In the genomic region with DNA sequence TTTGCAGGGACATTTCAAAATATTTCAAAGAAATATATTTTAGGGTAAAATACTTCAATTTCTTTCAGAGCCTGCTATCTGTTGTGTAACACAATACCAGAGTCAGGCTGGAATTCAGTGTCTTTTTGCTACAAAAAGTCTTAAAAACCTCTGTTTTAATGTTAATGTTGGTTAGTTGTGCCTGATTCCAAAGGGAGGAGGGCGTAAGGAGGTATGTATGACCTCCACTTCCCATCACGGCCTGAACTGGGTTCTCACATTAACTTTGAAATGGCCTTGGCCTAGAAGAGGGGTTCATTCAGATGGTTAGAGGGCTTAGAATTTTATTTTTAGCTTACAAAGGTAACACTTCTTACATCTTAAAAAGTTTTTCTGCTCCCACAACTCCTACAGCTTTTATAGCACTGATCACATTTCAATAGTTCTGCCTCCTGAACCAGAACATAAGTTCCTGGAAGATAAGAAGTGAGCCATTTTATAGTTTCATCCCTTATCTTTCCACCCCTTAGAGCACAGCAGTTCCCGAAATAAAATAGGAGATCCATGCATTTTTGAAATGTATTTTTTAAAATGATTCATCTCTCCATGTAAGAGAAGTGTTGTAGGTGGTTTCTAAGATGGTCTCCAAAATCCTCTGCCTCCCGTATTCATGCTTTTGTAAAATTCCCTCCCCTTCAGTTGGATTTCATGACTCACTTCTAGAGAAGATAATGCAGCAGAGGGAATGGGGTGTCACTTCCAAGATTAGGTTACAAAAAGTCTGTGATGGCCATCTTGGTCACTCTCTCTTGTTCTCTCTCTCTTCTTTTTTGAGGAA, we compare ENCODE assay signal across 23 cellular contexts.
DNase-seq lines count a peak whose midpoint lies in the region; TF ChIP-seq lines count a peak whose summit lies in the region.
"Had no signal": no experiment of that assay in that cellular context is flagged by ENCODE, and none has a peak within 500 bp of the region (broad histone marks: within the 10 kb centered on the region; RNA-seq: fewer than 3 reads in every experiment).

No MANE protein-coding gene starts in this region.

- H2AFZ ChIP-seq in osteoblast (ENCODE audit: low read length): peak overlapping the region; percentile 79

- H3K4me1 ChIP-seq in CD8-positive, alpha-beta memory T cell (ENCODE audit: insufficient read depth, low read length): no peaks in the 10 kb centered on the region
- H3K4me1 ChIP-seq in osteoblast (ENCODE audit: insufficient read depth, low read length) (peaks cover 25% of the 10 kb centered on the region), adrenal gland (replicated peaks in 1 of 2) (no peaks in the 10 kb centered on the region)

- peaks cover 0 to 7% of the 10 kb centered on the region in 2 donors for H3K27me3 Mint-ChIP-seq in CD8-positive, alpha-beta memory T cell

- no peak for TF ChIP-seq CTCF in brain microvascular endothelial cell (IDR thresholded peaks at IDR 0.05; ENCODE audit: low read depth, low read length, missing control alignments)
- no peak for TF ChIP-seq CTCF in osteoblast (IDR thresholded peaks at IDR 0.05; ENCODE audit: extremely low read depth, low read depth, low read length)
- no peak for TF ChIP-seq CTCF in lower leg skin (IDR thresholded peaks at IDR 0.05)
- TF ChIP-seq CTCF in adrenal gland (IDR thresholded peaks at IDR 0.05): no peak

- DNase-seq in CD8-positive, alpha-beta memory T cell: no peak
- DNase-seq in LHCN-M2 (ENCODE audit: low read depth): peak; percentile 15
- no peak for DNase-seq in brain microvascular endothelial cell
- no peak for DNase-seq in osteoblast (ENCODE audit: insufficient read length, low spot score, missing footprints)
- no peak for DNase-seq in midbrain (lab: John Stamatoyannopoulos, UW)
- no peak for DNase-seq in lower leg skin (ENCODE audit: low spot score in 2 of 2)
- no peak for DNase-seq in adrenal gland
- no peak for DNase-seq in HuH-7 (ENCODE audit: low spot score)
- DNase-seq: activated CD4-positive, alpha-beta T cell treated with anti-CD3 and anti-CD28 coated beads for 48 hours; activated CD8-positive, alpha-beta memory T cell treated with anti-CD3 and anti-CD28 coated beads, Interleukin-2, amount 10 ng/mL, durations not matched to agents 7 days and 5 days; activated naive CD8-positive, alpha-beta T cell treated with anti-CD3 and anti-CD28 coated beads for 36 hours; CD4-positive, alpha-beta memory T cell; endodermal cell; GDM1; glutamatergic neuron; NCI-H1105; NCI-H510A treated with DMSO at 0.1 percent for 48 hours; occipital lobe; right cardiac atrium; stimulated activated CD4-positive, alpha-beta T cell treated with anti-CD3 and anti-CD28 coated beads, Interleukin-15, amount 100 ng/mL, for 24 hours; substantia nigra had no signal

- POLR2A ChIA-PET in CD8-positive, alpha-beta memory T cell (lab: Charles Lee): no interaction called here

- H3K4me1 Mint-ChIP-seq in CD8-positive, alpha-beta memory T cell: no peaks in the 10 kb centered on the region
- H3K4me1 Mint-ChIP-seq: activated CD8-positive, alpha-beta memory T cell treated with anti-CD3 and anti-CD28 coated beads, Interleukin-2, amount 10 ng/mL, durations not matched to agents 7 days and 5 days; activated naive CD8-positive, alpha-beta T cell treated with anti-CD3 and anti-CD28 coated beads for 36 hours; CD4-positive, alpha-beta memory T cell had no signal

- no peaks in the 10 kb centered on the region for H3K27me3 ChIP-seq in CD8-positive, alpha-beta memory T cell (ENCODE audit: insufficient read depth, low read length, poor library complexity, severe bottlenecking)
- H3K27me3 ChIP-seq in brain microvascular endothelial cell (replicated peaks) (no peaks in the 10 kb centered on the region), osteoblast (ENCODE audit: insufficient read depth, low read length) (no peaks in the 10 kb centered on the region), adrenal gland (no peaks in the 10 kb centered on the region)

- in situ Hi-C loops in brain microvascular endothelial cell (cut with HindIII; ENCODE audit: low pct_ligation_motif_present, low sequenced_read_pairs): no loop called here

- H3K4me3 ChIP-seq in CD8-positive, alpha-beta memory T cell (ENCODE audit: low read length): no peak overlapping the region
- no peak overlapping the region for H3K4me3 ChIP-seq in brain microvascular endothelial cell (ENCODE audit: low read depth, low read length)
- no peak overlapping the region for H3K4me3 ChIP-seq in osteoblast (ENCODE audit: insufficient read depth, low read length)
- no peak overlapping the region for H3K4me3 ChIP-seq in lower leg skin (ENCODE audit: low read depth, poor library complexity, severe bottlenecking)
- no peak overlapping the region for H3K4me3 ChIP-seq in adrenal gland
- H3K4me3 ChIP-seq: coronary artery had no signal

- no peaks in the 10 kb centered on the region for H3K36me3 ChIP-seq in CD8-positive, alpha-beta memory T cell (ENCODE audit: insufficient read depth, low read length)
- H3K36me3 ChIP-seq in brain microvascular endothelial cell (replicated peaks) (no peaks in the 10 kb centered on the region), osteoblast (ENCODE audit: insufficient read depth, low read length) (no peaks in the 10 kb centered on the region), adrenal gland (replicated peaks in 1 of 2) (no peaks in the 10 kb centered on the region)

- no peak overlapping the region for H3K27ac Mint-ChIP-seq in CD8-positive, alpha-beta memory T cell
- H3K27ac Mint-ChIP-seq: activated CD8-positive, alpha-beta memory T cell treated with anti-CD3 and anti-CD28 coated beads, Interleukin-2, amount 10 ng/mL, durations not matched to agents 7 days and 5 days; activated naive CD8-positive, alpha-beta T cell treated with anti-CD3 and anti-CD28 coated beads for 36 hours; CD4-positive, alpha-beta memory T cell; endodermal cell had no signal

- H3K79me2 ChIP-seq in osteoblast (ENCODE audit: insufficient read depth, low read length): no peaks in the 10 kb centered on the region

- H3K27ac ChIP-seq in CD8-positive, alpha-beta memory T cell (ENCODE audit: low read depth, low read length): peak overlapping the region; percentile 27
- H3K27ac ChIP-seq in brain microvascular endothelial cell (peak overlapping the region; percentile 63), osteoblast (ENCODE audit: low read depth, low read length) (peak overlapping the region; percentile 83), adrenal gland (no peak overlapping the region)
- H3K27ac ChIP-seq: coronary artery, RWPE1 had no signal

- no peaks in the 10 kb centered on the region for H3K9me3 ChIP-seq in CD8-positive, alpha-beta memory T cell (ENCODE audit: low read length)
- H3K9me3 ChIP-seq in osteoblast (ENCODE audit: low read depth, low read length): no peaks in the 10 kb centered on the region
- H3K9me3 ChIP-seq in adrenal gland (replicated peaks in 1 of 3): no peaks in the 10 kb centered on the region

- H3K4me3 Mint-ChIP-seq in CD8-positive, alpha-beta memory T cell: no peak overlapping the region
- H3K4me3 Mint-ChIP-seq: activated CD8-positive, alpha-beta memory T cell treated with anti-CD3 and anti-CD28 coated beads, Interleukin-2, amount 10 ng/mL, durations not matched to agents 7 days and 5 days; activated naive CD8-positive, alpha-beta T cell treated with anti-CD3 and anti-CD28 coated beads for 36 hours; CD4-positive, alpha-beta memory T cell; endodermal cell had no signal

- intact Hi-C loops in lower leg skin (cut with DNase I; ENCODE audit: low total_unique reads): no loop called here
- intact Hi-C loops in adrenal gland (cut with DNase I): no loop called here

- CTCF ChIA-PET in CD8-positive, alpha-beta memory T cell (lab: Charles Lee): no interaction called here

- WGBS in lower leg skin, 2 donors: 80 to 82% methylated on average over 4 of the region's 4 CpGs
- WGBS in adrenal gland, 4 donors: 71 to 81% (median 76%) methylated on average over 4 of the region's 4 CpGs

- no peaks in the 10 kb centered on the region for H3K36me3 Mint-ChIP-seq in CD8-positive, alpha-beta memory T cell
- H3K36me3 Mint-ChIP-seq: activated CD8-positive, alpha-beta memory T cell treated with anti-CD3 and anti-CD28 coated beads, Interleukin-2, amount 10 ng/mL, durations not matched to agents 7 days and 5 days; activated naive CD8-positive, alpha-beta T cell treated with anti-CD3 and anti-CD28 coated beads for 36 hours; CD4-positive, alpha-beta memory T cell had no signal

- H4K20me1 ChIP-seq in osteoblast (ENCODE audit: insufficient read depth, low read length): no peaks in the 10 kb centered on the region

- no peak overlapping the region for H3K4me2 ChIP-seq in osteoblast (ENCODE audit: insufficient read depth, low read length)

- TF ChIP-seq POLR2A in lower leg skin (IDR thresholded peaks at IDR 0.05) (no peak), adrenal gland (IDR thresholded peaks at IDR 0.05) (no peak)

- no peaks in the 10 kb centered on the region for H3K9me3 Mint-ChIP-seq in CD8-positive, alpha-beta memory T cell
- H3K9me3 Mint-ChIP-seq: activated naive CD8-positive, alpha-beta T cell treated with anti-CD3 and anti-CD28 coated beads for 36 hours had no signal

Comparison
In these comparisons a context has a peak if more than half of its experiments do, and no peak if none do; other contexts are left out.
1. H3K27ac ChIP-seq: peak in CD8-positive, alpha-beta memory T cell (single experiment), brain microvascular endothelial cell (single experiment) and osteoblast (single experiment); none in adrenal gland (0 of 5).